1 cellular context compared by ENCODE assay signal in genomic region chr1:38990401-38990745, GRCh38.
TF ChIP-seq lines count a peak whose summit lies in the region.

No MANE protein-coding gene starts in this region.

TF ChIP-seq in GM23338, 12 proteins besides CTCF, POLR2A, EP300 and RAD21 (continued from another document):
- no peak for TF ChIP-seq ZNF462 (CRISPR knock-in tag; IDR thresholded peaks at IDR 0.05)
- TF ChIP-seq EZH2phosphoT487 (IDR thresholded peaks at IDR 0.05; ENCODE audit: unreplicated experiment), result no peak
